Comparison of ENCODE assay signal across 6 cellular contexts in genomic region chr16:70196683-70197300, GRCh38. TPM values are rescaled to one million over a fixed set of nuclear protein-coding genes. Genes with fewer than 3 reads are reported as not detected.
"Had no signal": no experiment of that assay in that cellular context is flagged by ENCODE, and none has a peak within 500 bp of the region (broad histone marks: within the 10 kb centered on the region; RNA-seq: fewer than 3 reads in every experiment).

No MANE protein-coding gene starts in this region.

RNA-seq across cellular contexts. Expression of gene CLEC18C, which starts 23.2 kb away (rescaled TPM):
- total RNA-seq: activated CD4-positive, alpha-beta memory T cell treated with anti-CD3 and anti-CD28 coated beads for 36 hours; activated CD4-positive, alpha-beta T cell treated with anti-CD3 and anti-CD28 coated beads, Interleukin-2, amount 10 ng/mL, durations not matched to agents 24 days and 14 days; ascending aorta; osteocyte; sigmoid colon had no signal
- polyA plus RNA-seq: cardiac muscle cell had no signal
